1 cellular context compared by ENCODE assay signal in genomic region chr2:131803237-131803636, GRCh38.
TF ChIP-seq lines count a peak whose summit lies in the region.

No MANE protein-coding gene starts in this region.

TF ChIP-seq in GM12878, 131 proteins besides CTCF, POLR2A, EP300 and RAD21:
- TF ChIP-seq NR2C1 (IDR thresholded peaks at IDR 0.05), result peak; percentile 50; the same call in 1 of the 2 replicates
